In genomic region chr20:57638895-57639236, GRCh38 we compare ENCODE assay signal across 8 cellular contexts. TPM values are rescaled to one million over a fixed set of nuclear protein-coding genes. Genes with fewer than 3 reads are reported as not detected.
"Had no signal": no experiment of that assay in that cellular context is flagged by ENCODE, and none has a peak within 500 bp of the region (broad histone marks: within the 10 kb centered on the region; RNA-seq: fewer than 3 reads in every experiment).

No MANE protein-coding gene starts in this region.

- H3K27ac Mint-ChIP-seq: H9, IgD-negative memory B cell had no signal

- H3K4me1 Mint-ChIP-seq: H9 had no signal

- H3K27ac ChIP-seq: GM23248 had no signal

- H2AFZ ChIP-seq: GM23248 had no signal

- H3K9ac ChIP-seq: GM23248 had no signal

- FAIRE-seq: H54, HepG2 had no signal

- H3K4me3 ChIP-seq: GM23248 had no signal

- DNase-seq: GOT3, H9, HCEC 1CT, KBM-7 had no signal

- H3K4me3 Mint-ChIP-seq: H9, IgD-negative memory B cell had no signal

- ATAC-seq: HepG2 had no signal

RNA-seq across cellular contexts. Expression of gene ZBP1, which starts 18.6 kb away (rescaled TPM):
- total RNA-seq: GM23248, H9, HepG2 had no signal
- polyA plus RNA-seq: GM23248, HepG2 had no signal
